In genomic region chr1:3002349-3003038, GRCh38 we compare ENCODE assay signal across 20 cellular contexts. TPM values are rescaled to one million over a fixed set of nuclear protein-coding genes. Genes with fewer than 3 reads are reported as not detected.
DNase-seq lines count a peak whose midpoint lies in the region; ATAC-seq and TF ChIP-seq lines count a peak whose summit lies in the region.
"Had no signal": no experiment of that assay in that cellular context is flagged by ENCODE, and none has a peak within 500 bp of the region (broad histone marks: within the 10 kb centered on the region; RNA-seq: fewer than 3 reads in every experiment).

No MANE protein-coding gene starts in this region.

- H3K9me3 ChIP-seq in Panc1 (ENCODE audit: control insufficient read depth, insufficient read depth, low read depth, low read length) (no peaks in the 10 kb centered on the region), suprapubic skin (peaks cover 2% of the 10 kb centered on the region)

- CTCF ChIA-PET in Panc1 (lab: Charles Lee): no interaction called here

- ATAC-seq in Right ventricle myocardium inferior: no peak
- ATAC-seq in Right ventricle myocardium superior (ENCODE audit: poor library complexity): no peak
- ATAC-seq in Panc1: peak; percentile 34; the same call in 1 of the 2 replicates

- H3K4me1 ChIP-seq in Panc1 (ENCODE audit: control insufficient read depth, insufficient read depth, low read length): no peaks in the 10 kb centered on the region
- H3K4me1 ChIP-seq in suprapubic skin: no peaks in the 10 kb centered on the region

- intact Hi-C loops in Right ventricle myocardium inferior (cut with DNase I): no loop called here
- intact Hi-C loops in Right ventricle myocardium superior (cut with DNase I): no loop called here
- intact Hi-C loops in Panc1 (cut with micrococcal nuclease; ENCODE audit: unreplicated experiment): no loop called here

- DNase-seq in Right ventricle myocardium inferior (ENCODE audit: missing footprints) (peak; percentile 47), Right ventricle myocardium superior (no peak), Panc1 (ENCODE audit: low read depth, low spot score) (no peak), mesenteric fat pad (ENCODE audit: low spot score) (peak; percentile 86), suprapubic skin (ENCODE audit: low spot score in 2 of 2) (peak; percentile 48 to 75), NCI-H2081 treated with DMSO at 0.1 percent for 48 hours (lab: John Stamatoyannopoulos, UW) (no peak), caudate nucleus (lab: John Stamatoyannopoulos, UW) (no peak), NCI-H1417 treated with DMSO at 0.1 percent for 48 hours (lab: John Stamatoyannopoulos, UW) (no peak)
- DNase-seq: C1 segment of cervical spinal cord; CD8-positive, alpha-beta memory T cell; DMS79; KG1; MV-4-11; NCI-H1417; NCI-H187 treated with DMSO at 0.1 percent for 48 hours; NCI-H345; NCI-H524 treated with DMSO at 0.1 percent for 48 hours; PC-9 had no signal

- WGBS in suprapubic skin: 86% methylated on average over 10 of the region's 23 CpGs

- POLR2A ChIA-PET in Panc1 (lab: Charles Lee): no interaction called here

- H3K27ac ChIP-seq in Panc1 (ENCODE audit: low read length) (no peak overlapping the region), suprapubic skin (no peak overlapping the region), caudate nucleus (ENCODE audit: low read depth, low read length) (no peak overlapping the region)
- H3K27ac ChIP-seq: PC-9 had no signal

- peaks cover 28% of the 10 kb centered on the region for H3K27me3 ChIP-seq in Panc1 (ENCODE audit: control insufficient read depth, insufficient read depth, low read length)
- peaks cover 83% of the 10 kb centered on the region for H3K27me3 ChIP-seq in suprapubic skin

- TF ChIP-seq CTCF in Panc1 (IDR thresholded peaks at IDR 0.05): no peak
- TF ChIP-seq CTCF in suprapubic skin (IDR thresholded peaks at IDR 0.05): no peak

- no peaks in the 10 kb centered on the region for H3K36me3 ChIP-seq in Panc1 (ENCODE audit: control insufficient read depth, insufficient read depth, low read length)
- H3K36me3 ChIP-seq in suprapubic skin: no peaks in the 10 kb centered on the region

- TF ChIP-seq POLR2A in suprapubic skin (IDR thresholded peaks at IDR 0.05): no peak

- H3K4me3 ChIP-seq in Panc1 (ENCODE audit: low read depth in 2 of 2, low read length in 2 of 2): no peak overlapping the region
- H3K4me3 ChIP-seq in suprapubic skin: no peak overlapping the region
- H3K4me3 ChIP-seq: PC-9 had no signal

- no TSS peak for BruUV-seq in Panc1 (replicated peaks; lab: Mats Ljungman, UMichigan)

- TF ChIP-seq EP300 in suprapubic skin (IDR thresholded peaks at IDR 0.05): no peak

- in situ Hi-C loops in Panc1 (cut with HindIII; ENCODE audit: low pct_unique_long_range_greater_than_20kb, low sequenced_read_pairs): no loop called here

RNA-seq across cellular contexts. Expression of gene ACTRT2, which starts 18.8 kb away (rescaled TPM):
- total RNA-seq in Right ventricle myocardium inferior: not detected
- total RNA-seq in Right ventricle myocardium superior: not detected
- not detected for total RNA-seq in Panc1 (2021; ENCODE audit: unreplicated experiment)
- not detected for polyA plus RNA-seq in Panc1 (2012; ENCODE audit: insufficient read length)
- not detected for total RNA-seq in mesenteric fat pad
- not detected for total RNA-seq in suprapubic skin
- total RNA-seq: A673; CD8-positive, alpha-beta memory T cell; H1; PC-9 had no signal
- polyA plus RNA-seq: CD8-positive, alpha-beta memory T cell; H1 had no signal

Comparison
In these comparisons a context has a peak if more than half of its experiments do, and no peak if none do; other contexts are left out.
1. DNase-seq: peak in Right ventricle myocardium inferior (single experiment), mesenteric fat pad (single experiment) and suprapubic skin (2 of 2); none in Right ventricle myocardium superior (single experiment), Panc1 (single experiment), NCI-H2081 treated with DMSO at 0.1 percent for 48 hours (single experiment), caudate nucleus (0 of 61) and NCI-H1417 treated with DMSO at 0.1 percent for 48 hours (single experiment).